Comparison of ENCODE assay signal across 13 cellular contexts in the genomic region with DNA sequence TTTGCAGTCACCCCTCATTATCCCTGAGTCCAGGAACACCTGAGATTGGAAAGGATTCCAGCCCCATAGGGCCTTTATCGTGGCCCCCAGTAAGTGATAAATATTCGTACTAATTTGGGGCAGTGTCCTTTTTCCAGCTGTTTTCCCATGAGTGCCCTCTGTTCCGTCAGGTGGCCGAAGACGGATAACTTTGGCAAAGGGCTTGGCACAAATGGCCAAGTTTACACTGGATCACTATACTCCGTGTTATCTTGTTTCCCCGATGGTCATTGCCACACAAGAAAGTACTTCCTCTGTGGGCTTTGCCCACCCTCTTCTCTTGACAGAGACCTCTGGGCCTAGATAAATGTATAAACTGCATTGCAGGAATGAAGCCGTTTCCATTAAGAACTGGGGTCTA. TPM values are rescaled to one million over a fixed set of nuclear protein-coding genes. Genes with fewer than 3 reads are reported as not detected.
DNase-seq lines count a peak whose midpoint lies in the region; ATAC-seq and TF ChIP-seq lines count a peak whose summit lies in the region.
"Had no signal": no experiment of that assay in that cellular context is flagged by ENCODE, and none has a peak within 500 bp of the region (broad histone marks: within the 10 kb centered on the region; RNA-seq: fewer than 3 reads in every experiment).

No MANE protein-coding gene starts in this region.

- CTCF ChIA-PET in mammary epithelial cell (lab: Charles Lee; ENCODE audit: low non-redundant PET), result no interaction called here

- H2AFZ ChIP-seq in mammary epithelial cell (ENCODE audit: low read depth, low read length), result no peak overlapping the region

- H3K4me1 ChIP-seq in mammary epithelial cell (ENCODE audit: insufficient read depth, low read length), result peaks cover 61% of the 10 kb centered on the region

- peak overlapping the region; percentile 95 for H3K27ac ChIP-seq in mammary epithelial cell (ENCODE audit: insufficient read depth, low read depth, low read length)

- H3K4me1 Mint-ChIP-seq in natural killer cell (peaks cover 2 to 41% of the 10 kb centered on the region in 2 donors), chondrocyte (ENCODE audit: low read depth) (peaks cover 59% of the 10 kb centered on the region)

- H3K36me3 ChIP-seq in mammary epithelial cell (ENCODE audit: insufficient read depth, low read length), result no peaks in the 10 kb centered on the region

- no peaks in the 10 kb centered on the region for H3K9me3 ChIP-seq in mammary epithelial cell (replicated peaks; ENCODE audit: insufficient read depth, low read length)
- H3K9me3 ChIP-seq: mucosa of descending colon had no signal

- H3K9me3 Mint-ChIP-seq in natural killer cell (no peaks in the 10 kb centered on the region), chondrocyte (ENCODE audit: low read depth) (no peaks in the 10 kb centered on the region)
- H3K9me3 Mint-ChIP-seq: activated T-helper 17 cell treated with anti-CD3 and anti-CD28 coated beads, Interleukin-2, amount 50 U/mL, for 72 hours had no signal

- H3K27me3 Mint-ChIP-seq in natural killer cell (ENCODE audit: low read depth in 2 of 2), result peaks cover 0 to 8% of the 10 kb centered on the region in 2 donors
- H3K27me3 Mint-ChIP-seq in chondrocyte (ENCODE audit: low read depth), result no peaks in the 10 kb centered on the region
- H3K27me3 Mint-ChIP-seq: activated T-helper 17 cell treated with anti-CD3 and anti-CD28 coated beads, Interleukin-2, amount 50 U/mL, for 72 hours had no signal

- no peaks in the 10 kb centered on the region for H4K20me1 ChIP-seq in mammary epithelial cell (ENCODE audit: insufficient read depth, low read length)

- intact Hi-C loops in left ventricle myocardium superior (cut with micrococcal nuclease), result no loop called here
- intact Hi-C loops in Right ventricle myocardium superior (cut with DNase I), result no loop called here
- intact Hi-C loops in mammary epithelial cell (cut with micrococcal nuclease), result no loop called here
- intact Hi-C loops in natural killer cell (cut with micrococcal nuclease), result no loop called here

- no peak overlapping the region for H3K4me2 ChIP-seq in mammary epithelial cell (ENCODE audit: insufficient read depth, low read depth, low read length)

- 91% methylated on average over 7 of the region's 8 CpGs for WGBS in mammary epithelial cell (ENCODE audit: low coverage, missing lambda C conversion rate)

- H3K27me3 ChIP-seq in mammary epithelial cell (ENCODE audit: insufficient read depth, low read length), result no peaks in the 10 kb centered on the region

- in situ Hi-C loops in mammary epithelial cell (cut with MboI; ENCODE audit: low sequenced_read_pairs in 2 of 2), result no loop called here

- no TSS peak for BruUV-seq in mammary epithelial cell (replicated peaks; lab: Mats Ljungman, UMichigan)

- H3K36me3 Mint-ChIP-seq in natural killer cell (no peaks in the 10 kb centered on the region), chondrocyte (ENCODE audit: low read depth) (no peaks in the 10 kb centered on the region)

- no peak for TF ChIP-seq CTCF in mammary epithelial cell (conservative IDR thresholded peaks at IDR 0.05 in 1 of 2, IDR thresholded peaks at IDR 0.05 in 1 of 2; ENCODE audit: extremely low read depth in 1 of 2, insufficient read depth in 1 of 2, low read depth in 1 of 2, low read length in 2 of 2)
- TF ChIP-seq CTCF in natural killer cell (IDR thresholded peaks at IDR 0.05), result no peak
- no peak for TF ChIP-seq CTCF in chondrocyte (IDR thresholded peaks at IDR 0.05)

- H3K9ac ChIP-seq in mammary epithelial cell (ENCODE audit: insufficient read depth, low read length), result no peak overlapping the region

- peak; percentile 5 for ATAC-seq in left ventricle myocardium superior
- ATAC-seq in Right ventricle myocardium superior (ENCODE audit: poor library complexity), result no peak
- ATAC-seq in natural killer cell, result no peak
- ATAC-seq in GM18498 (IDR thresholded peaks at IDR 0.05; ENCODE audit: unreplicated experiment), result no peak
- ATAC-seq: activated T-helper 17 cell treated with anti-CD3 and anti-CD28 coated beads, Interleukin-2, amount 50 U/mL, for 72 hours had no signal

- peaks cover 78% of the 10 kb centered on the region for H3K79me2 ChIP-seq in mammary epithelial cell (ENCODE audit: insufficient read depth, low read length)

- H3K4me3 Mint-ChIP-seq in natural killer cell (peak overlapping the region; percentile 52), chondrocyte (ENCODE audit: unreplicated experiment) (no peak overlapping the region)
- H3K4me3 Mint-ChIP-seq: activated T-helper 17 cell treated with anti-CD3 and anti-CD28 coated beads, Interleukin-2, amount 50 U/mL, for 72 hours had no signal

- H3K4me3 ChIP-seq in mammary epithelial cell (replicated peaks in 1 of 3; ENCODE audit: insufficient read depth in 1 of 3, low read depth in 2 of 3, low read length in 3 of 3), result no peak overlapping the region
- H3K4me3 ChIP-seq: mucosa of descending colon had no signal

- DNase-seq in left ventricle myocardium superior (no peak), Right ventricle myocardium superior (no peak), mammary epithelial cell (no peak), natural killer cell (no peak), mucosa of gallbladder (ENCODE audit: low spot score) (no peak), chondrocyte (ENCODE audit: low spot score) (no peak), DMS153 (lab: John Stamatoyannopoulos, UW) (no peak)
- DNase-seq: mucosa of descending colon, NCI-H1092 treated with DMSO at 0.1 percent for 48 hours, NCI-H748 treated with DMSO at 0.1 percent for 48 hours, T1000 had no signal

- H3K27ac Mint-ChIP-seq in natural killer cell (no peak overlapping the region), chondrocyte (ENCODE audit: unreplicated experiment) (no peak overlapping the region)
- H3K27ac Mint-ChIP-seq: activated T-helper 17 cell treated with anti-CD3 and anti-CD28 coated beads, Interleukin-2, amount 50 U/mL, for 72 hours had no signal

- dilution Hi-C loops in mammary epithelial cell (cut with HindIII; ENCODE audit: low sequenced_read_pairs), result no loop called here

RNA-seq across cellular contexts. Expression of a gene that starts 39.1 kb away (rescaled TPM):
- total RNA-seq in left ventricle myocardium superior (16.7 TPM), Right ventricle myocardium superior (17.3 TPM), mammary epithelial cell (10 to 100 TPM in 1 of 2 donors, 1 to 10 TPM in 1; 8.7 to 41.0 TPM), natural killer cell (10 to 100 TPM; 47.1 to 72.6 (median 63.0) TPM), mucosa of gallbladder (59.0 TPM), chondrocyte (19.0 to 27.2 TPM (median 23.2 TPM) in 3 replicates)
- 29.2 TPM for polyA plus RNA-seq in mammary epithelial cell
- 60.6 TPM for polyA minus RNA-seq in mammary epithelial cell
